Comparison of ENCODE assay signal across 13 cellular contexts in the genomic region with DNA sequence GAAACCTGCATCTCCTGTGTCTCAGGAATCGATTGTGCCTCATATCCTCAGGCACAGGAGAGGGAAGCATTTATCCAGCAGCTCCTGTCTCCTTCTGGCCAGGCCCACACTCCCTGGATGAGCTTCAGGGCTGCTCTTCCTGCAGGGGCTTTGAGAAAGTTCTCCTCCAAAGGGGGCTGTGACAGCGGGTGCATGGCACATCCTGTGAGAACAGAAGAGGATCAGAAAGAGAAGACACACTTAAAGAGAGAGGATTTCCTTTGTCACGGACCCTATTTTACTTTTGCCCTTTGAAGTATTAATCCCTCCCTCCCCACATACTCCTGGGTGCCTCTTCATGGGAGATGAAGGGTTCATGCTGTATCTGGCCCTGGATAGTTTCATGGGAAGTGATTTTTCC. TPM values are rescaled to one million over a fixed set of nuclear protein-coding genes. Genes with fewer than 3 reads are reported as not detected.
DNase-seq lines count a peak whose midpoint lies in the region; ATAC-seq, FAIRE-seq and TF ChIP-seq lines count a peak whose summit lies in the region.
"Had no signal": no experiment of that assay in that cellular context is flagged by ENCODE, and none has a peak within 500 bp of the region (broad histone marks: within the 10 kb centered on the region; RNA-seq: fewer than 3 reads in every experiment).

No MANE protein-coding gene starts in this region.

- no CpG with 5 or more reads among the region's 3 CpGs for WGBS in neuronal stem cell (ENCODE audit: extremely low coverage in 2 of 2, insufficient read length in 2 of 2, insufficient replicate concordance in 1 of 2), 2 donors

- no peak for TF ChIP-seq POLR2A in GM12892 (IDR thresholded peaks at IDR 0.05; ENCODE audit: low read depth, low read length)

- DNase-seq in DND-41 = peak; percentile 21
- DNase-seq in GM12892 (ENCODE audit: insufficient read length) = no peak
- DNase-seq in neuronal stem cell (ENCODE audit: low spot score) = no peak
- no peak for DNase-seq in activated gamma-delta T cell (lab: John Stamatoyannopoulos, UW)
- no peak for DNase-seq in NOMO-1 treated with dmso at 0.1 percent for 144 hours (lab: John Stamatoyannopoulos, UW; ENCODE audit: unreplicated experiment)
- DNase-seq in OCI-M2 (lab: John Stamatoyannopoulos, UW; ENCODE audit: unreplicated experiment) = no peak
- DNase-seq: CD8-positive, alpha-beta memory T cell; NCI-H2029; NCI-H446 treated with DMSO at 0.1 percent for 48 hours; PC-9; SJCRH30 had no signal

- peak; percentile 9 for FAIRE-seq in GM12892 (lab: Jason Lieb, UNC)
- FAIRE-seq: D721Med had no signal

- H3K27me3 ChIP-seq in DND-41 (ENCODE audit: insufficient read depth, low read length, poor library complexity) = no peaks in the 10 kb centered on the region
- peaks cover 0 to 7% (median 0%) of the 10 kb centered on the region in 3 experiments for H3K27me3 ChIP-seq in neuronal stem cell (ENCODE audit: control insufficient read depth in 3 of 3, insufficient read depth in 3 of 3, low read depth in 1 of 3, low read length in 3 of 3)
- H3K27me3 ChIP-seq: SJCRH30 had no signal

- no peaks in the 10 kb centered on the region for H3K9me3 ChIP-seq in DND-41 (ENCODE audit: insufficient read depth, low read length, severe bottlenecking)
- H3K9me3 ChIP-seq in HEK293 (ENCODE audit: control insufficient read depth, insufficient read depth, low read depth, low read length) = no peaks in the 10 kb centered on the region
- no peaks in the 10 kb centered on the region for H3K9me3 ChIP-seq in neuronal stem cell (replicated peaks in 1 of 2; ENCODE audit: control insufficient read depth in 2 of 2, insufficient read depth in 1 of 2, low read depth in 1 of 2, low read length in 2 of 2)
- H3K9me3 ChIP-seq: SJCRH30 had no signal

- no peak overlapping the region for H2BK120ac ChIP-seq in neuronal stem cell (ENCODE audit: low read depth, low read length)

- H3K9ac ChIP-seq in DND-41 (ENCODE audit: low read depth, low read length) (no peak overlapping the region), neuronal stem cell (ENCODE audit: low read depth, low read length, poor library complexity) (no peak overlapping the region)

- H2AFZ ChIP-seq in DND-41 (ENCODE audit: low read depth, low read length) (no peak overlapping the region), neuronal stem cell (ENCODE audit: low read length) (peak overlapping the region; percentile 8)
- H2AFZ ChIP-seq: PC-9 had no signal

- no peaks in the 10 kb centered on the region for H3K79me2 ChIP-seq in DND-41 (ENCODE audit: insufficient read depth, low read length)

- H2BK12ac ChIP-seq in neuronal stem cell (ENCODE audit: low read length) = no peak overlapping the region

- H3K14ac ChIP-seq in neuronal stem cell (ENCODE audit: low read length) = no peak overlapping the region

- peaks cover 9% of the 10 kb centered on the region for H3K4me1 ChIP-seq in DND-41 (ENCODE audit: insufficient read depth, low read length)
- H3K4me1 ChIP-seq in HEK293 (ENCODE audit: control insufficient read depth, insufficient read depth, low read length) = no peaks in the 10 kb centered on the region
- no peaks in the 10 kb centered on the region for H3K4me1 ChIP-seq in neuronal stem cell (ENCODE audit: control insufficient read depth in 2 of 2, insufficient read depth in 1 of 2, low read depth in 1 of 2, low read length in 2 of 2)
- H3K4me1 ChIP-seq: SJCRH30 had no signal

- CTCF ChIA-PET in HEK293 (lab: Yijun Ruan, JAX) = interaction anchor here (1.4 to 4.9 kb wide), 5 partner anchors 9 to 411 kb away, joined by 3 to 82 read pairs (median 27); no protein-coding TSS in a partner anchor

- H3K18ac ChIP-seq in neuronal stem cell (ENCODE audit: low read length) = no peak overlapping the region

- H4K8ac ChIP-seq in neuronal stem cell (ENCODE audit: low read depth, low read length) = no peak overlapping the region

- H3K36me3 ChIP-seq in DND-41 (ENCODE audit: insufficient read depth, low read length) (no peaks in the 10 kb centered on the region), HEK293 (ENCODE audit: control insufficient read depth in 2 of 2, insufficient read depth in 1 of 2, low read length in 2 of 2) (no peaks in the 10 kb centered on the region), neuronal stem cell (replicated peaks in 1 of 2; ENCODE audit: control insufficient read depth in 2 of 2, insufficient read depth in 2 of 2, low read length in 2 of 2) (no peaks in the 10 kb centered on the region)
- H3K36me3 ChIP-seq: SJCRH30 had no signal

- no peak overlapping the region for H4K91ac ChIP-seq in neuronal stem cell (ENCODE audit: low read depth, low read length, poor library complexity)

- H3K4ac ChIP-seq in neuronal stem cell (ENCODE audit: low read length) = no peak overlapping the region

- no peak overlapping the region for H3K23ac ChIP-seq in neuronal stem cell (ENCODE audit: low read depth, low read length, poor library complexity)

- peak; percentile 75 for ATAC-seq in DND-41 (ENCODE audit: insufficient read depth, low read depth)

- H3K4me2 ChIP-seq in DND-41 (ENCODE audit: insufficient read depth, low read length) (no peak overlapping the region), neuronal stem cell (ENCODE audit: insufficient read depth, low read length, poor library complexity, severe bottlenecking) (no peak overlapping the region)
- H3K4me2 ChIP-seq: PC-9 had no signal

- no peak overlapping the region for H2BK5ac ChIP-seq in neuronal stem cell (ENCODE audit: low read length)

- TF ChIP-seq CTCF in DND-41 (IDR thresholded peaks at IDR 0.05; ENCODE audit: borderline replicate concordance, extremely low read depth, low read length, poor library complexity, severe bottlenecking) = no peak
- no peak for TF ChIP-seq CTCF in HEK293 (tag by site-specific recombination; IDR thresholded peaks at IDR 0.05)

- POLR2A ChIA-PET in HEK293 (lab: Yijun Ruan, JAX) = no interaction called here

- H3K27ac ChIP-seq in DND-41 (ENCODE audit: low read length) (no peak overlapping the region), HEK293 (ENCODE audit: extremely low read depth, low read depth, low read length) (no peak overlapping the region), neuronal stem cell (replicated peaks; ENCODE audit: low read length) (no peak overlapping the region)
- H3K27ac ChIP-seq: PC-9, SJCRH30 had no signal

- H4K20me1 ChIP-seq in DND-41 (ENCODE audit: insufficient read depth, low read length) = no peaks in the 10 kb centered on the region; the same call in 1 of the 2 replicates

- no peak overlapping the region for H2AK5ac ChIP-seq in neuronal stem cell (ENCODE audit: low read depth, low read length)

- H2BK15ac ChIP-seq in neuronal stem cell (ENCODE audit: low read length) = no peak overlapping the region

- H3K79me1 ChIP-seq in neuronal stem cell (ENCODE audit: low read depth, low read length) = no peaks in the 10 kb centered on the region

- no peak overlapping the region for H3K4me3 ChIP-seq in DND-41 (ENCODE audit: low read depth in 1 of 2, low read length in 2 of 2)
- H3K4me3 ChIP-seq in HEK293 (ENCODE audit: low read depth, low read length) = no peak overlapping the region
- H3K4me3 ChIP-seq in neuronal stem cell (ENCODE audit: low read length in 2 of 2) = peak overlapping the region in 1 of 2 donors; percentile 56
- H3K4me3 ChIP-seq: PC-9, SJCRH30 had no signal

TF ChIP-seq in HEK293, 187 proteins besides CTCF, POLR2A, EP300 and RAD21:
- TF ChIP-seq, protein P1, sequence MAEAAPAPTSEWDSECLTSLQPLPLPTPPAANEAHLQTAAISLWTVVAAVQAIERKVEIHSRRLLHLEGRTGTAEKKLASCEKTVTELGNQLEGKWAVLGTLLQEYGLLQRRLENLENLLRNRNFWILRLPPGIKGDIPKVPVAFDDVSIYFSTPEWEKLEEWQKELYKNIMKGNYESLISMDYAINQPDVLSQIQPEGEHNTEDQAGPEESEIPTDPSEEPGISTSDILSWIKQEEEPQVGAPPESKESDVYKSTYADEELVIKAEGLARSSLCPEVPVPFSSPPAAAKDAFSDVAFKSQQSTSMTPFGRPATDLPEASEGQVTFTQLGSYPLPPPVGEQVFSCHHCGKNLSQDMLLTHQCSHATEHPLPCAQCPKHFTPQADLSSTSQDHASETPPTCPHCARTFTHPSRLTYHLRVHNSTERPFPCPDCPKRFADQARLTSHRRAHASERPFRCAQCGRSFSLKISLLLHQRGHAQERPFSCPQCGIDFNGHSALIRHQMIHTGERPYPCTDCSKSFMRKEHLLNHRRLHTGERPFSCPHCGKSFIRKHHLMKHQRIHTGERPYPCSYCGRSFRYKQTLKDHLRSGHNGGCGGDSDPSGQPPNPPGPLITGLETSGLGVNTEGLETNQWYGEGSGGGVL (tag by site-specific recombination; IDR thresholded peaks at IDR 0.05) = no peak
- TF ChIP-seq ZBTB17 (tag by site-specific recombination; IDR thresholded peaks at IDR 0.05) (peak; percentile 73), ZBTB21 (tag by site-specific recombination; IDR thresholded peaks at IDR 0.05) (no peak), SCRT2 (tag by site-specific recombination; IDR thresholded peaks at IDR 0.05) (0 out of 2 replicates have a peak, but pooled peaks have one; percentile 6)

RNA-seq across cellular contexts. Expression of gene MFSD1, which starts 46.0 kb away (rescaled TPM):
- 24.4 TPM for polyA plus RNA-seq in GM12892 (2012; ENCODE audit: missing spikeins)
- polyA plus RNA-seq in neuronal stem cell (2013, experiment 1 of 2) = 4.2 TPM
- 3.4 TPM for polyA plus RNA-seq in neuronal stem cell (2013, experiment 2 of 2)
